In genomic region chr11:26696330-26696729, GRCh38 we compare ENCODE assay signal across 19 cellular contexts.
"Had no signal": no experiment of that assay in that cellular context is flagged by ENCODE, and none has a peak within 500 bp of the region (broad histone marks: within the 10 kb centered on the region; RNA-seq: fewer than 3 reads in every experiment).

No MANE protein-coding gene starts in this region.

- ATAC-seq: activated CD4-positive, alpha-beta T cell treated with anti-CD3 and anti-CD28 coated beads for 36 hours; activated naive CD4-positive, alpha-beta T cell treated with anti-CD3 and anti-CD28 coated beads, Interleukin-2, amount 50 U/mL, for 72 hours; esophagus mucosa; gastrocnemius medialis had no signal

- DNase-seq: activated CD4-positive, alpha-beta memory T cell treated with anti-CD3 and anti-CD28 coated beads for 36 hours; activated CD4-positive, alpha-beta T cell treated with anti-CD3 and anti-CD28 coated beads for 36 hours; activated gamma-delta T cell treated with Interleukin-2 at 50 U/mL for 16 hours; activated T-cell treated with anti-CD3 and anti-CD28 coated beads for 4 hours; adrenal gland; cerebellar nuclear complex; cortex of kidney; gastrocnemius medialis; head of caudate nucleus; kidney; left ventricle myocardium inferior; occipital lobe; posterior cingulate gyrus; retina; stimulated activated CD4-positive, alpha-beta T cell treated with anti-CD3 and anti-CD28 coated beads, Interleukin-2, amount 100 ng/mL, for 24 hours; stimulated activated naive CD4-positive, alpha-beta T cell treated with Interleukin-2 at 50 U/mL for 16 hours; thyroid gland had no signal
